21 cellular contexts compared by ENCODE assay signal in the genomic region with DNA sequence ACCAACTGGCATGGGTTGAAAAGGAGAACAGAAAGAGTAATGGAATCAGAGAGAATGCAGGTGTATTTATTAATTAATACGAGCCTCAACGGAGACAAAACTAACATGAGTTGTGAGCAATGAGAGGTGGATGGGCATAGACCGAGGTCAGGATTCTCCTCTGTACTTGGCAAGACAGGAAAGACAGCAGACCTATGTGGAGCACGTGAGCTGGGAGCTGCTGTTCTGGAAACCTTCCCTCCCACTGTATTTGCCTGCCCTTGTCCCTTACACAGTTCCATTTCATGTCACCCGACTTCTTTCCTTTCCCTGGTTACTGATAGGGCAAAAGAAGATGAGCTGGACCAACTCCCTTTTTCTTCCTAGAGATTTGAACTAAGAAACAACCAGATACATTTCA.
DNase-seq lines count a peak whose midpoint lies in the region; ATAC-seq and TF ChIP-seq lines count a peak whose summit lies in the region.
"Had no signal": no experiment of that assay in that cellular context is flagged by ENCODE, and none has a peak within 500 bp of the region (broad histone marks: within the 10 kb centered on the region; RNA-seq: fewer than 3 reads in every experiment).

No MANE protein-coding gene starts in this region.

- TF ChIP-seq POLR2A in adrenal gland (IDR thresholded peaks at IDR 0.05): no peak

- DNase-seq in activated CD4-positive, alpha-beta T cell treated with anti-CD3 and anti-CD28 coated beads, Interleukin-2, amount 10 ng/mL, durations not matched to agents 24 days and 14 days: peak; percentile 19
- DNase-seq in activated CD4-positive, alpha-beta T cell treated with anti-CD3 and anti-CD28 coated beads for 4 hours: no peak
- DNase-seq in nephron progenitor cell (no peak), tibial artery (no peak), HPDE6-E6E7 (ENCODE audit: extremely low spot score) (no peak), adrenal gland (no peak)
- no peak for DNase-seq in activated CD8-positive, alpha-beta memory T cell treated with anti-CD3 and anti-CD28 coated beads, Interleukin-2, amount 10 ng/mL, durations not matched to agents 7 days and 5 days
- DNase-seq: AML-193; CD4-positive, alpha-beta memory T cell; DMS153; DMS79; GDM1; GOT3; H7; HFFc6 had no signal

- no peak overlapping the region for H3K27ac Mint-ChIP-seq in activated CD4-positive, alpha-beta T cell treated with anti-CD3 and anti-CD28 coated beads, Interleukin-2, amount 10 ng/mL, durations not matched to agents 24 days and 14 days
- peak overlapping the region; percentile 65 for H3K27ac Mint-ChIP-seq in nephron progenitor cell
- H3K27ac Mint-ChIP-seq in activated CD8-positive, alpha-beta memory T cell treated with anti-CD3 and anti-CD28 coated beads, Interleukin-2, amount 10 ng/mL, durations not matched to agents 7 days and 5 days: no peak overlapping the region
- H3K27ac Mint-ChIP-seq: CD14-positive monocyte, HFFc6, IgD-negative memory B cell had no signal

- no peak overlapping the region for H3K4me3 Mint-ChIP-seq in activated CD4-positive, alpha-beta T cell treated with anti-CD3 and anti-CD28 coated beads, Interleukin-2, amount 10 ng/mL, durations not matched to agents 24 days and 14 days
- H3K4me3 Mint-ChIP-seq in nephron progenitor cell: no peak overlapping the region
- no peak overlapping the region for H3K4me3 Mint-ChIP-seq in activated CD8-positive, alpha-beta memory T cell treated with anti-CD3 and anti-CD28 coated beads, Interleukin-2, amount 10 ng/mL, durations not matched to agents 7 days and 5 days
- H3K4me3 Mint-ChIP-seq: CD14-positive monocyte; CD4-positive, alpha-beta memory T cell; HFFc6; IgD-negative memory B cell had no signal

- WGBS in adrenal gland, 4 donors: 89 to 96% (median 92%) methylated on average over 5 of the region's 5 CpGs

- TF ChIP-seq CTCF in nephron progenitor cell (IDR thresholded peaks at IDR 0.05): no peak
- no peak for TF ChIP-seq CTCF in tibial artery (IDR thresholded peaks at IDR 0.05)
- TF ChIP-seq CTCF in adrenal gland (IDR thresholded peaks at IDR 0.05): no peak

- H3K36me3 ChIP-seq in tibial artery: peaks cover 0 to 10% (median 4%) of the 10 kb centered on the region in 3 donors
- no peaks in the 10 kb centered on the region for H3K36me3 ChIP-seq in adrenal gland (replicated peaks in 1 of 2)
- H3K36me3 ChIP-seq: BLaER1 had no signal

- H3K27ac ChIP-seq in tibial artery (peak overlapping the region; percentile 65 to 76), adrenal gland (no peak overlapping the region)
- H3K27ac ChIP-seq: 22Rv1, A549, BLaER1 had no signal

- peaks cover 19% of the 10 kb centered on the region for H3K9me3 Mint-ChIP-seq in activated CD4-positive, alpha-beta T cell treated with anti-CD3 and anti-CD28 coated beads, Interleukin-2, amount 10 ng/mL, durations not matched to agents 24 days and 14 days
- H3K9me3 Mint-ChIP-seq in nephron progenitor cell: peaks cover 7% of the 10 kb centered on the region
- H3K9me3 Mint-ChIP-seq in activated CD8-positive, alpha-beta memory T cell treated with anti-CD3 and anti-CD28 coated beads, Interleukin-2, amount 10 ng/mL, durations not matched to agents 7 days and 5 days (ENCODE audit: low read depth): no peaks in the 10 kb centered on the region
- H3K9me3 Mint-ChIP-seq: HFFc6 had no signal

- H3K27me3 ChIP-seq in tibial artery (no peaks in the 10 kb centered on the region), adrenal gland (no peaks in the 10 kb centered on the region)
- H3K27me3 ChIP-seq: BLaER1 had no signal

- H3K9me3 ChIP-seq in tibial artery (no peaks in the 10 kb centered on the region), adrenal gland (replicated peaks in 1 of 3) (no peaks in the 10 kb centered on the region)
- H3K9me3 ChIP-seq: A549 had no signal

- H3K4me3 ChIP-seq in tibial artery (no peak overlapping the region), adrenal gland (no peak overlapping the region)
- H3K4me3 ChIP-seq: A549, BLaER1 had no signal

- H3K36me3 Mint-ChIP-seq in activated CD4-positive, alpha-beta T cell treated with anti-CD3 and anti-CD28 coated beads, Interleukin-2, amount 10 ng/mL, durations not matched to agents 24 days and 14 days (ENCODE audit: low read depth): peaks cover 5% of the 10 kb centered on the region
- H3K36me3 Mint-ChIP-seq in nephron progenitor cell (ENCODE audit: low read depth): peaks cover 19% of the 10 kb centered on the region
- peaks cover 5% of the 10 kb centered on the region for H3K36me3 Mint-ChIP-seq in activated CD8-positive, alpha-beta memory T cell treated with anti-CD3 and anti-CD28 coated beads, Interleukin-2, amount 10 ng/mL, durations not matched to agents 7 days and 5 days

- H3K4me1 ChIP-seq in tibial artery: peaks cover 0 to 63% (median 28%) of the 10 kb centered on the region in 4 donors
- H3K4me1 ChIP-seq in adrenal gland (replicated peaks in 1 of 2): peaks cover 7 to 10% of the 10 kb centered on the region in 2 donors
- H3K4me1 ChIP-seq: A549, BLaER1 had no signal

- peaks cover under 1% of the 10 kb centered on the region for H3K4me1 Mint-ChIP-seq in activated CD4-positive, alpha-beta T cell treated with anti-CD3 and anti-CD28 coated beads, Interleukin-2, amount 10 ng/mL, durations not matched to agents 24 days and 14 days
- H3K4me1 Mint-ChIP-seq in nephron progenitor cell: peaks cover 30% of the 10 kb centered on the region
- no peaks in the 10 kb centered on the region for H3K4me1 Mint-ChIP-seq in activated CD8-positive, alpha-beta memory T cell treated with anti-CD3 and anti-CD28 coated beads, Interleukin-2, amount 10 ng/mL, durations not matched to agents 7 days and 5 days

- CTCF ChIA-PET in activated CD8-positive, alpha-beta memory T cell treated with anti-CD3 and anti-CD28 coated beads, Interleukin-2, amount 10 ng/mL, durations not matched to agents 7 days and 5 days (lab: Charles Lee): interaction anchor here (0.7 kb wide), 1 partner anchor 106 kb away, joined by 3 read pairs; no protein-coding TSS in a partner anchor

- ATAC-seq in activated CD8-positive, alpha-beta memory T cell treated with anti-CD3 and anti-CD28 coated beads, Interleukin-2, amount 10 ng/mL, durations not matched to agents 7 days and 5 days: no peak
- ATAC-seq: A549, HCT116 had no signal

- intact Hi-C loops in activated CD4-positive, alpha-beta T cell treated with anti-CD3 and anti-CD28 coated beads, Interleukin-2, amount 10 ng/mL, durations not matched to agents 24 days and 14 days (cut with micrococcal nuclease): no loop called here
- intact Hi-C loops in tibial artery (cut with DNase I; ENCODE audit: low total_unique reads) (loop anchor here (10.0 kb wide), 1 partner anchor 49 kb away; no protein-coding TSS in a partner anchor), adrenal gland (cut with DNase I) (no loop called here)

- H3K27me3 Mint-ChIP-seq in activated CD4-positive, alpha-beta T cell treated with anti-CD3 and anti-CD28 coated beads, Interleukin-2, amount 10 ng/mL, durations not matched to agents 24 days and 14 days: peaks cover under 1% of the 10 kb centered on the region
- peaks cover 1% of the 10 kb centered on the region for H3K27me3 Mint-ChIP-seq in nephron progenitor cell (ENCODE audit: low read depth, poor library complexity)
- no peaks in the 10 kb centered on the region for H3K27me3 Mint-ChIP-seq in activated CD8-positive, alpha-beta memory T cell treated with anti-CD3 and anti-CD28 coated beads, Interleukin-2, amount 10 ng/mL, durations not matched to agents 7 days and 5 days
- H3K27me3 Mint-ChIP-seq: CD4-positive, alpha-beta memory T cell; IgD-negative memory B cell had no signal

Comparison
In these comparisons a context has a peak if more than half of its experiments do, and no peak if none do; other contexts are left out.
1. H3K27ac ChIP-seq: peak in tibial artery (2 of 2); none in adrenal gland (0 of 5).